ENCODE assay signal across 16 cellular contexts in the genomic region with DNA sequence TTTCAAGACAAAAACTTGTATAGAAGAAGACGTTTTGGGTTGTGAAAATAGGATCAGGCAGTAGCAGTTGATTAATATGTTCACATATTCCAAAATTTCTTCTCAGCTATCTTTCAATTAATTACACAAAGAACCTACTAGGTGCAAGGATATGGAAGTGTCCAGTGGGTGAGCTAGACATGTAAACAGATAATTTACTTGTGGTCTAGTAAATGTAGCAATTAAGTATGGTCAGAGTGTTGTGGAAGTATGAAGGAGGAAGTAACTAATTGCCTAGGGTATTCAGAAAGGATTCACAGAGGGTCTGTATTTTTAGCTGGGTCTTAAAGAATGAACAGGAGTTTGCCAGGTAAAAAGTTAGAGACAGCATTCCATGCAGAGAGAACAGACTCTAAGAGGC. TPM values are rescaled to one million over a fixed set of nuclear protein-coding genes. Genes with fewer than 3 reads are reported as not detected.
DNase-seq lines count a peak whose midpoint lies in the region; ATAC-seq lines count a peak whose summit lies in the region.
"Had no signal": no experiment of that assay in that cellular context is flagged by ENCODE, and none has a peak within 500 bp of the region (broad histone marks: within the 10 kb centered on the region; RNA-seq: fewer than 3 reads in every experiment).

No MANE protein-coding gene starts in this region.

- DNase-seq in activated CD4-positive, alpha-beta T cell treated with anti-CD3 and anti-CD28 coated beads, Interleukin-2, amount 10 ng/mL, durations not matched to agents 24 days and 14 days = no peak
- no peak for DNase-seq in activated CD4-positive, alpha-beta T cell treated with anti-CD3 and anti-CD28 coated beads, Interleukin-2, amount 10 ng/mL, durations not matched to agents 7 days and 5 days
- DNase-seq in KBM-7 = peak; percentile 31
- no peak for DNase-seq in activated T-helper 2 cell treated with anti-CD3 and anti-CD28 coated beads, Interferon-gamma antibody, Interleukin-2, Interleukin-4, amounts not matched to agents 10 μg/mL and 5 μg/mL and 100 μg/mL, durations not matched to agents 14 hours and 24 hours and 36 hours (ENCODE audit: low spot score)
- no peak for DNase-seq in amniotic stem cell (lab: John Stamatoyannopoulos, UW)
- no peak for DNase-seq in mucosa of gallbladder (ENCODE audit: low spot score)
- DNase-seq: ACHN; activated T-cell treated with anti-CD3 and anti-CD28 coated beads, Interleukin-2, amount 50 U/mL, for 1 hour; cortex of kidney; H9; NCI-H2081; NCI-H526 treated with DMSO at 0.1 percent for 48 hours; stimulated activated CD4-positive, alpha-beta T cell treated with anti-CD3 and anti-CD28 coated beads, Interleukin-4, amount 100 ng/mL, for 4 hours had no signal

- no peaks in the 10 kb centered on the region for H3K27me3 Mint-ChIP-seq in activated CD4-positive, alpha-beta T cell treated with anti-CD3 and anti-CD28 coated beads, Interleukin-2, amount 10 ng/mL, durations not matched to agents 24 days and 14 days
- no peaks in the 10 kb centered on the region for H3K27me3 Mint-ChIP-seq in activated CD4-positive, alpha-beta T cell treated with anti-CD3 and anti-CD28 coated beads, Interleukin-2, amount 10 ng/mL, durations not matched to agents 7 days and 5 days
- no peaks in the 10 kb centered on the region for H3K27me3 Mint-ChIP-seq in activated T-helper 2 cell treated with anti-CD3 and anti-CD28 coated beads, Interferon-gamma antibody, Interleukin-2, Interleukin-4, amounts not matched to agents 10 μg/mL and 5 μg/mL and 100 μg/mL, durations not matched to agents 14 hours and 24 hours and 36 hours (ENCODE audit: low read depth)

- in situ Hi-C loops in KBM-7 (cut with MboI; ENCODE audit: low pct_unique_long_range_greater_than_20kb, low sequenced_read_pairs) = no loop called here

- H3K27me3 ChIP-seq in skeletal muscle satellite cell (ENCODE audit: control insufficient read depth, insufficient read depth, low read length) = no peaks in the 10 kb centered on the region

- H3K9me3 Mint-ChIP-seq in activated CD4-positive, alpha-beta T cell treated with anti-CD3 and anti-CD28 coated beads, Interleukin-2, amount 10 ng/mL, durations not matched to agents 24 days and 14 days = no peaks in the 10 kb centered on the region
- H3K9me3 Mint-ChIP-seq in activated CD4-positive, alpha-beta T cell treated with anti-CD3 and anti-CD28 coated beads, Interleukin-2, amount 10 ng/mL, durations not matched to agents 7 days and 5 days = no peaks in the 10 kb centered on the region
- no peaks in the 10 kb centered on the region for H3K9me3 Mint-ChIP-seq in activated T-helper 2 cell treated with anti-CD3 and anti-CD28 coated beads, Interferon-gamma antibody, Interleukin-2, Interleukin-4, amounts not matched to agents 10 μg/mL and 5 μg/mL and 100 μg/mL, durations not matched to agents 14 hours and 24 hours and 36 hours
- H3K9me3 Mint-ChIP-seq: H9 had no signal

- no peak overlapping the region for H3K4me3 ChIP-seq in skeletal muscle satellite cell (ENCODE audit: low read length)

- H3K4me2 ChIP-seq in skeletal muscle satellite cell (ENCODE audit: low read length) = peak overlapping the region; percentile 31

- H3K9me3 ChIP-seq in skeletal muscle satellite cell (replicated peaks; ENCODE audit: low read length) = no peaks in the 10 kb centered on the region

- peaks cover 15% of the 10 kb centered on the region for H3K4me1 ChIP-seq in skeletal muscle satellite cell (ENCODE audit: control insufficient read depth, insufficient read depth, low read length)

- peaks cover 37% of the 10 kb centered on the region for H3K4me1 Mint-ChIP-seq in activated CD4-positive, alpha-beta T cell treated with anti-CD3 and anti-CD28 coated beads, Interleukin-2, amount 10 ng/mL, durations not matched to agents 24 days and 14 days
- peaks cover 54% of the 10 kb centered on the region for H3K4me1 Mint-ChIP-seq in activated CD4-positive, alpha-beta T cell treated with anti-CD3 and anti-CD28 coated beads, Interleukin-2, amount 10 ng/mL, durations not matched to agents 7 days and 5 days
- H3K4me1 Mint-ChIP-seq in activated T-helper 2 cell treated with anti-CD3 and anti-CD28 coated beads, Interferon-gamma antibody, Interleukin-2, Interleukin-4, amounts not matched to agents 10 μg/mL and 5 μg/mL and 100 μg/mL, durations not matched to agents 14 hours and 24 hours and 36 hours (ENCODE audit: low read depth) = peaks cover 47% of the 10 kb centered on the region

- H3K4me3 Mint-ChIP-seq in activated CD4-positive, alpha-beta T cell treated with anti-CD3 and anti-CD28 coated beads, Interleukin-2, amount 10 ng/mL, durations not matched to agents 24 days and 14 days = peak overlapping the region; percentile 19
- no peak overlapping the region for H3K4me3 Mint-ChIP-seq in activated CD4-positive, alpha-beta T cell treated with anti-CD3 and anti-CD28 coated beads, Interleukin-2, amount 10 ng/mL, durations not matched to agents 7 days and 5 days
- peak overlapping the region; percentile 10 for H3K4me3 Mint-ChIP-seq in activated T-helper 2 cell treated with anti-CD3 and anti-CD28 coated beads, Interferon-gamma antibody, Interleukin-2, Interleukin-4, amounts not matched to agents 10 μg/mL and 5 μg/mL and 100 μg/mL, durations not matched to agents 14 hours and 24 hours and 36 hours (ENCODE audit: low read depth)
- H3K4me3 Mint-ChIP-seq: H9 had no signal

- no peak for ATAC-seq in GM21825 (IDR thresholded peaks at IDR 0.05; ENCODE audit: unreplicated experiment)
- ATAC-seq: sciatic nerve had no signal

- H3K36me3 Mint-ChIP-seq in activated CD4-positive, alpha-beta T cell treated with anti-CD3 and anti-CD28 coated beads, Interleukin-2, amount 10 ng/mL, durations not matched to agents 24 days and 14 days (ENCODE audit: low read depth) = peaks cover 50% of the 10 kb centered on the region
- peaks cover 49% of the 10 kb centered on the region for H3K36me3 Mint-ChIP-seq in activated CD4-positive, alpha-beta T cell treated with anti-CD3 and anti-CD28 coated beads, Interleukin-2, amount 10 ng/mL, durations not matched to agents 7 days and 5 days (ENCODE audit: low read depth)
- H3K36me3 Mint-ChIP-seq in activated T-helper 2 cell treated with anti-CD3 and anti-CD28 coated beads, Interferon-gamma antibody, Interleukin-2, Interleukin-4, amounts not matched to agents 10 μg/mL and 5 μg/mL and 100 μg/mL, durations not matched to agents 14 hours and 24 hours and 36 hours (ENCODE audit: low read depth) = peaks cover 62% of the 10 kb centered on the region

- CTCF ChIA-PET in activated CD4-positive, alpha-beta T cell treated with anti-CD3 and anti-CD28 coated beads, Interleukin-2, amount 10 ng/mL, durations not matched to agents 7 days and 5 days (lab: Charles Lee) = interaction anchor here (0.5 kb wide), 1 partner anchor 51 kb away, joined by 5 read pairs; no protein-coding TSS in a partner anchor

- POLR2A ChIA-PET in activated CD4-positive, alpha-beta T cell treated with anti-CD3 and anti-CD28 coated beads, Interleukin-2, amount 10 ng/mL, durations not matched to agents 7 days and 5 days (lab: Charles Lee) = no interaction called here

- intact Hi-C loops in activated CD4-positive, alpha-beta T cell treated with anti-CD3 and anti-CD28 coated beads, Interleukin-2, amount 10 ng/mL, durations not matched to agents 24 days and 14 days (cut with micrococcal nuclease) = no loop called here
- intact Hi-C loops in activated T-helper 2 cell treated with anti-CD3 and anti-CD28 coated beads, Interferon-gamma antibody, Interleukin-2, Interleukin-4, amounts not matched to agents 10 μg/mL and 5 μg/mL and 100 μg/mL, durations not matched to agents 14 hours and 24 hours and 36 hours (cut with micrococcal nuclease) = no loop called here

- no peak overlapping the region for H3K9ac ChIP-seq in skeletal muscle satellite cell (ENCODE audit: low read depth, low read length)

- no peak overlapping the region for H3K27ac Mint-ChIP-seq in activated CD4-positive, alpha-beta T cell treated with anti-CD3 and anti-CD28 coated beads, Interleukin-2, amount 10 ng/mL, durations not matched to agents 24 days and 14 days
- H3K27ac Mint-ChIP-seq in activated CD4-positive, alpha-beta T cell treated with anti-CD3 and anti-CD28 coated beads, Interleukin-2, amount 10 ng/mL, durations not matched to agents 7 days and 5 days = no peak overlapping the region
- H3K27ac Mint-ChIP-seq in activated T-helper 2 cell treated with anti-CD3 and anti-CD28 coated beads, Interferon-gamma antibody, Interleukin-2, Interleukin-4, amounts not matched to agents 10 μg/mL and 5 μg/mL and 100 μg/mL, durations not matched to agents 14 hours and 24 hours and 36 hours = peak overlapping the region; percentile 58
- H3K27ac Mint-ChIP-seq: H9 had no signal

- H3K36me3 ChIP-seq in skeletal muscle satellite cell (ENCODE audit: insufficient read depth, low read length) = peaks cover 34% of the 10 kb centered on the region

RNA-seq across cellular contexts. Expression of a gene that starts 5.9 kb away (rescaled TPM):
- total RNA-seq in activated CD4-positive, alpha-beta T cell treated with anti-CD3 and anti-CD28 coated beads, Interleukin-2, amount 10 ng/mL, durations not matched to agents 24 days and 14 days = 20.1 and 20.8 TPM in 2 replicates
- total RNA-seq in activated CD4-positive, alpha-beta T cell treated with anti-CD3 and anti-CD28 coated beads, Interleukin-2, amount 10 ng/mL, durations not matched to agents 7 days and 5 days = 10 to 100 TPM; 20.4 to 23.1 TPM
- 22.5 and 23.4 TPM in 2 replicates for total RNA-seq in activated T-helper 2 cell treated with anti-CD3 and anti-CD28 coated beads, Interferon-gamma antibody, Interleukin-2, Interleukin-4, amounts not matched to agents 10 μg/mL and 5 μg/mL and 100 μg/mL, durations not matched to agents 14 hours and 24 hours and 36 hours
- 43.6 and 44.1 TPM in 2 replicates for total RNA-seq in skeletal muscle satellite cell (2012; rRNA removed)
- 35.2 TPM for total RNA-seq in mucosa of gallbladder

RNA-seq across cellular contexts. Expression of a gene that starts 51.6 kb away (rescaled TPM):
- total RNA-seq in activated CD4-positive, alpha-beta T cell treated with anti-CD3 and anti-CD28 coated beads, Interleukin-2, amount 10 ng/mL, durations not matched to agents 24 days and 14 days = 1.4 and 2.1 TPM in 2 replicates
- 1 to 10 TPM; 4.7 to 4.8 TPM for total RNA-seq in activated CD4-positive, alpha-beta T cell treated with anti-CD3 and anti-CD28 coated beads, Interleukin-2, amount 10 ng/mL, durations not matched to agents 7 days and 5 days
- total RNA-seq in activated T-helper 2 cell treated with anti-CD3 and anti-CD28 coated beads, Interferon-gamma antibody, Interleukin-2, Interleukin-4, amounts not matched to agents 10 μg/mL and 5 μg/mL and 100 μg/mL, durations not matched to agents 14 hours and 24 hours and 36 hours = 1.1 and 1.3 TPM in 2 replicates
- total RNA-seq in skeletal muscle satellite cell (2012; rRNA removed) = 42.6 and 62.5 TPM in 2 replicates
- 158 TPM for total RNA-seq in mucosa of gallbladder

Comparison
In these comparisons a context has a peak if more than half of its experiments do, and no peak if none do; other contexts are left out.
1. RNA of a gene that starts 51.6 kb away (total RNA-seq): 158 TPM in mucosa of gallbladder (single experiment); 4.7 to 4.8 TPM in activated CD4-positive, alpha-beta T cell treated with anti-CD3 and anti-CD28 coated beads, Interleukin-2, amount 10 ng/mL, durations not matched to agents 7 days and 5 days, 1.4 to 2.1 TPM in activated CD4-positive, alpha-beta T cell treated with anti-CD3 and anti-CD28 coated beads, Interleukin-2, amount 10 ng/mL, durations not matched to agents 24 days and 14 days and 1.1 to 1.3 TPM in activated T-helper 2 cell treated with anti-CD3 and anti-CD28 coated beads, Interferon-gamma antibody, Interleukin-2, Interleukin-4, amounts not matched to agents 10 μg/mL and 5 μg/mL and 100 μg/mL, durations not matched to agents 14 hours and 24 hours and 36 hours; every median in the first group is over 10 times any median in the second.